13 cellular contexts compared by ENCODE assay signal in the genomic region with DNA sequence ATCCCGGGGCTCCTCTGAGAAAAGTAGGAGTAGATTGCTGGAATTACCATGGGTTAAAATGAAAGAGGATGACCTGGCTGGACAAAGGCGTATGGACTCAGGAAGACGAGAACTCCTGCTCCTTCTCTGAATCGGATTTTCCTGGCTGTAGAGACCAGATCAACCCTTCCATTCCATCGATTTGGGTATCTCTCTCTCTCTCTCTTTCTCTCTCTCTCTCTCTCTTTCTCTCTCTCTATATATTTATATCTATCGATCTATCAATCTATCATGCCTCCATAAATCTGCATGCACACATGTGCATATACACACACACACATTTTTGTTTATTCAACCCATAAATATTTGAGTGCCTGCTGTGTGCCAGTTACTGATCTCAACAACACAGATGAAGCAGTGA.
A peak's percentile ranks its signal among the peaks of the same experiment; 100 is the strongest.
DNase-seq lines count a peak whose midpoint lies in the region; ATAC-seq and TF ChIP-seq lines count a peak whose summit lies in the region.
"Had no signal": no experiment of that assay in that cellular context is flagged by ENCODE, and none has a peak within 500 bp of the region (broad histone marks: within the 10 kb centered on the region; RNA-seq: fewer than 3 reads in every experiment).

No MANE protein-coding gene starts in this region.

- H3K27me3 ChIP-seq in duodenal mucosa (ENCODE audit: control insufficient read depth in 1 of 2, insufficient read depth in 2 of 2, low read length in 2 of 2) (no peaks in the 10 kb centered on the region), psoas muscle (ENCODE audit: insufficient read depth in 3 of 3, low read length in 2 of 3) (no peaks in the 10 kb centered on the region)

- H3K4me3 ChIP-seq in duodenal mucosa (ENCODE audit: low read depth in 1 of 2, low read length in 2 of 2) (peak overlapping the region; percentile 57 to 62), psoas muscle (peak overlapping the region; percentile 54)

- DNase-seq in DMS53 (lab: John Stamatoyannopoulos, UW) = peak; percentile 19
- DNase-seq in DMS53 treated with DMSO at 0.1 percent for 48 hours (lab: John Stamatoyannopoulos, UW; ENCODE audit: unreplicated experiment) = no peak
- peak; percentile 37 for DNase-seq in NCI-H748 (lab: John Stamatoyannopoulos, UW; ENCODE audit: unreplicated experiment)
- no peak for DNase-seq in psoas muscle
- DNase-seq in activated effector memory CD4-positive, alpha-beta T cell treated with Interleukin-2 at 50 U/mL for 16 hours = no peak
- DNase-seq in NCI-H1092 (lab: John Stamatoyannopoulos, UW) = no peak
- DNase-seq: activated CD8-positive, alpha-beta T cell treated with anti-CD3 and anti-CD28 coated beads, Interleukin-2, amount 10 ng/mL, durations not matched to agents 7 days and 5 days; kidney; NCI-H187; T-helper 9 cell had no signal

- H3K4me1 ChIP-seq in duodenal mucosa (ENCODE audit: control insufficient read depth in 1 of 2, insufficient read depth in 2 of 2, low read length in 2 of 2) = no peaks in the 10 kb centered on the region
- no peaks in the 10 kb centered on the region for H3K4me1 ChIP-seq in psoas muscle

- peak overlapping the region in 1 of 2 donors; percentile 28 for H3K9ac ChIP-seq in duodenal mucosa (ENCODE audit: low read depth in 1 of 2, low read length in 2 of 2)

- H3K9me3 ChIP-seq in duodenal mucosa (ENCODE audit: control insufficient read depth in 1 of 2, low read length in 2 of 2) = no peaks in the 10 kb centered on the region
- no peaks in the 10 kb centered on the region for H3K9me3 ChIP-seq in psoas muscle

- H3K27ac ChIP-seq in duodenal mucosa (ENCODE audit: low read depth, low read length) = no peak overlapping the region
- no peak overlapping the region for H3K27ac ChIP-seq in psoas muscle
- H3K27ac ChIP-seq: 22Rv1 had no signal

- intact Hi-C loops in psoas muscle (cut with DNase I) = loop anchor here (2.0 to 5.0 kb wide), 2 partner anchors 1032 to 1111 kb away; no protein-coding TSS in a partner anchor

- ATAC-seq in psoas muscle = no peak
- ATAC-seq in HG03175 (IDR thresholded peaks at IDR 0.05; ENCODE audit: unreplicated experiment) = no peak

- 67 to 80% (median 69%) methylated on average over 6 of the region's 6 CpGs for WGBS in psoas muscle, 3 donors

- no peak for TF ChIP-seq CTCF in psoas muscle (IDR thresholded peaks at IDR 0.05)

- no peaks in the 10 kb centered on the region for H3K36me3 ChIP-seq in duodenal mucosa (ENCODE audit: control insufficient read depth in 1 of 2, insufficient read depth in 2 of 2, low read length in 2 of 2)
- H3K36me3 ChIP-seq in psoas muscle (ENCODE audit: insufficient read depth in 1 of 2, low read depth in 1 of 2) = no peaks in the 10 kb centered on the region

Comparison
In these comparisons a context has a peak if more than half of its experiments do, and no peak if none do; other contexts are left out.
1. DNase-seq: peak in DMS53 (single experiment) and NCI-H748 (single experiment); none in DMS53 treated with DMSO at 0.1 percent for 48 hours (single experiment), psoas muscle (0 of 2), activated effector memory CD4-positive, alpha-beta T cell treated with Interleukin-2 at 50 U/mL for 16 hours (single experiment) and NCI-H1092 (single experiment).